Comparison of ENCODE assay signal across 20 cellular contexts in the genomic region with DNA sequence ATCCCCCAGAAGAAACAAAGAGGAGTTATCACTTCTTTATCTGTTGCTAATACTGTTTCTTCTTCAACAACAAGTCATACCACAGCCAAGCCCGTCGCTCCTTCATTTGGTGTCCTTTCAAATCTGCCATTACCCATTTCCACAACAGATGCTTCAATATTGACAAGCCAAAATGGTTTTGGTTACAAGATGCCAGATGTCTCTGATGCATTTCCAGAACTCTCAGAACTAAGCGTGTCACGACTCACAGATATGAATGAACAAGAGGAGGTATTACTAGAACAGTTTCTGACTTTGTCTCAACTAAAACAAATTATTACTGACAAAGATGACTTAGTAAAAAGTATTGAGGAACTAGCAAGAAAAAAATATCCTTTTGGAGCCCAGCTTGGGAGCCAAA.
"Had no signal": no experiment of that assay in that cellular context is flagged by ENCODE, and none has a peak within 500 bp of the region (broad histone marks: within the 10 kb centered on the region; RNA-seq: fewer than 3 reads in every experiment).

No MANE protein-coding gene starts in this region.

- FAIRE-seq: astrocyte had no signal

- DNase-seq: activated CD4-positive, alpha-beta T cell treated with anti-CD3 and anti-CD28 coated beads for 4 hours; activated CD4-positive, alpha-beta T cell treated with anti-CD3 and anti-CD28 coated beads, Interleukin-2, amount 50 U/mL, for 4 hours; activated CD4-positive, CD25-positive, alpha-beta regulatory T cell; activated gamma-delta T cell; activated naive CD4-positive, alpha-beta T cell treated with anti-CD3 and anti-CD28 coated beads, Interleukin-2, amount 50 U/mL, for 16 hours; amniotic stem cell; brain microvascular endothelial cell; foreskin keratinocyte; islet precursor cell; left cardiac atrium; left ventricle myocardium superior; posterior cingulate gyrus; right cardiac atrium; stimulated activated CD4-positive, alpha-beta T cell treated with anti-CD3 and anti-CD28 coated beads, Interleukin-15, amount 100 ng/mL, for 24 hours; stimulated activated CD4-positive, alpha-beta T cell treated with anti-CD3 and anti-CD28 coated beads, Interleukin-2, amount 100 ng/mL, for 24 hours; stimulated activated naive CD4-positive, alpha-beta T cell; testis; transverse colon; uterus had no signal

- ATAC-seq: foreskin keratinocyte, left cardiac atrium, left ventricle myocardium superior, right cardiac atrium had no signal
